Comparison of ENCODE assay signal across 20 cellular contexts in the genomic region with DNA sequence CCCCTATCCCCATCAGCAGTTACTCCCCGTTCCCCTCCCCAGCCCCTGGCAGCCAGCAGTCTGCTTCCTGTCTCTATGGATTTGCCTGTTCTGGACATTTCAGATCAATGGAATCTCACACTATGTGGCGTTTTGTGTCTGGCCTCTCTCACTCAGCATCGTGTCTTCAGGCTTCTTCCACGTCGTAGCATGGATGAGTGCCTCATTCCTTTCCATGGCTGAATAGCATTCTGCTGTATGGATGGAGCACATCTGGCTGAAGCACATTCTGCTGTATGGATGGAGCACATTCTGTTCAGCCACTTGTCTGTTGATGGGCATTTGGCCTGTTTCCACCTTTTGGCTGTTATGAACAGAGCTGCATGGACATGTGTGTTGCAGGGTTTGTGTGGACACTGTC. TPM values are rescaled to one million over a fixed set of nuclear protein-coding genes. Genes with fewer than 3 reads are reported as not detected.
DNase-seq lines count a peak whose midpoint lies in the region; ATAC-seq and TF ChIP-seq lines count a peak whose summit lies in the region.
"Had no signal": no experiment of that assay in that cellular context is flagged by ENCODE, and none has a peak within 500 bp of the region (broad histone marks: within the 10 kb centered on the region; RNA-seq: fewer than 3 reads in every experiment).

No MANE protein-coding gene starts in this region.

- TF ChIP-seq RAD21 in IMR-90 (IDR thresholded peaks at IDR 0.05; ENCODE audit: low read length), result no peak

- no peak for TF ChIP-seq POLR2A in IMR-90 (IDR thresholded peaks at IDR 0.05; ENCODE audit: low read depth, low read length)

- DNase-seq in EH (ENCODE audit: low read depth) (peak; percentile 4), IMR-90 (peak; percentile 31), fibroblast of the aortic adventitia (ENCODE audit: low read depth) (peak; percentile 15), Calu3 (no peak)
- DNase-seq: activated CD4-positive, alpha-beta T cell treated with anti-CD3 and anti-CD28 coated beads for 48 hours; activated T-cell treated with anti-CD3 and anti-CD28 coated beads, Interleukin-2, amount 50 U/mL, for 72 hours; foreskin keratinocyte; mucosa of descending colon; NCI-H1092; NCI-H187 treated with DMSO at 0.1 percent for 48 hours; NCI-H69; stimulated activated CD4-positive, alpha-beta T cell treated with anti-CD3 and anti-CD28 coated beads, Interleukin-1b, Interleukin-23, amount 100 ng/mL, for 48 hours; T-helper 2 cell had no signal

- ATAC-seq in IMR-90 (ENCODE audit: low read depth) (peak; percentile 32; the same call in 1 of the 2 replicates), HG02798 (IDR thresholded peaks at IDR 0.05; ENCODE audit: poor library complexity, unreplicated experiment) (no peak), GM21367 (IDR thresholded peaks at IDR 0.05; ENCODE audit: unreplicated experiment) (no peak)
- ATAC-seq: activated T-cell treated with anti-CD3 and anti-CD28 coated beads, Interleukin-2, amount 50 U/mL, for 72 hours; foreskin keratinocyte; mucosa of descending colon had no signal

- H3K4ac ChIP-seq in IMR-90 (ENCODE audit: low read depth, low read length), result no peak overlapping the region

- H3K4me1 ChIP-seq in IMR-90 (ENCODE audit: control insufficient read depth, insufficient read depth, low read length), result peaks cover 11% of the 10 kb centered on the region; the same call in 1 of the 2 replicates
- peaks cover 15% of the 10 kb centered on the region for H3K4me1 ChIP-seq in mesodermal cell (ENCODE audit: control insufficient read depth, insufficient read depth, low read length, poor library complexity, severe bottlenecking)
- H3K4me1 ChIP-seq: foreskin keratinocyte, prostate gland had no signal

- in situ Hi-C loops in IMR-90 (cut with MboI; ENCODE audit: low sequenced_read_pairs), result no loop called here

- 0 out of 2 replicates have a peak overlapping the region, but pooled peaks have one; percentile 31 for H3K23ac ChIP-seq in IMR-90 (ENCODE audit: low read depth, low read length)

- H3K79me1 ChIP-seq in IMR-90 (ENCODE audit: low read depth in 1 of 2, low read length in 2 of 2), result peaks cover 7 to 14% of the 10 kb centered on the region in 2 experiments; a peak in 3 of 4 replicates

- H3K27me3 ChIP-seq in IMR-90 (ENCODE audit: control insufficient read depth, insufficient read depth, low read length), result no peaks in the 10 kb centered on the region
- H3K27me3 ChIP-seq: foreskin keratinocyte, neutrophil had no signal

- WGBS in IMR-90 (ENCODE audit: extremely low coverage in 2 of 2, insufficient read length in 1 of 2), 2 experiments, result 24% methylated on average over 3 of the region's 5 CpGs; no CpG with 5 or more reads in 1 of the 2 experiments
- WGBS in mesodermal cell (ENCODE audit: insufficient coverage in 2 of 2), 2 experiments, result 68 to 90% methylated on average over 2 to 5 of the region's 5 CpGs

- no peak for TF ChIP-seq CTCF in IMR-90 (conservative IDR thresholded peaks at IDR 0.05; ENCODE audit: low read depth, low read length)
- TF ChIP-seq CTCF in fibroblast of the aortic adventitia (IDR thresholded peaks at IDR 0.05; ENCODE audit: insufficient read depth, low read length), result no peak
- no peak for TF ChIP-seq CTCF in Calu3 (IDR thresholded peaks at IDR 0.05; ENCODE audit: unreplicated experiment)

- H2BK15ac ChIP-seq in IMR-90 (ENCODE audit: low read depth, low read length), result no peak overlapping the region

- dilution Hi-C loops in IMR-90 (cut with HindIII; ENCODE audit: low sequenced_read_pairs, unreplicated experiment), result no loop called here

- no peak overlapping the region for H2BK5ac ChIP-seq in IMR-90 (ENCODE audit: low read depth, low read length, poor library complexity, severe bottlenecking)

- no peaks in the 10 kb centered on the region for H3K9me3 Mint-ChIP-seq in Calu3 (ENCODE audit: low read depth, unreplicated experiment)
- H3K9me3 Mint-ChIP-seq: activated naive CD4-positive, alpha-beta T cell treated with anti-CD3 and anti-CD28 coated beads, Interleukin-2, amount 50 U/mL, for 24 hours; activated T-cell treated with anti-CD3 and anti-CD28 coated beads, Interleukin-2, amount 50 U/mL, for 72 hours had no signal

- H3K56ac ChIP-seq in IMR-90 (ENCODE audit: extremely low read depth, insufficient read depth, low read length), result no peak overlapping the region

- no peak overlapping the region for H4K91ac ChIP-seq in IMR-90 (ENCODE audit: insufficient read depth, low read depth, low read length)

- H3K36me3 Mint-ChIP-seq in Calu3 (ENCODE audit: insufficient read depth, unreplicated experiment), result peaks cover 4% of the 10 kb centered on the region
- H3K36me3 Mint-ChIP-seq: activated naive CD4-positive, alpha-beta T cell treated with anti-CD3 and anti-CD28 coated beads, Interleukin-2, amount 50 U/mL, for 24 hours had no signal

- H3K36me3 ChIP-seq in IMR-90 (ENCODE audit: control insufficient read depth, insufficient read depth, low read length) (no peaks in the 10 kb centered on the region), mesodermal cell (ENCODE audit: control insufficient read depth, insufficient read depth, low read length) (no peaks in the 10 kb centered on the region)
- H3K36me3 ChIP-seq: neutrophil, prostate gland had no signal

- no peak overlapping the region for H2BK120ac ChIP-seq in IMR-90 (ENCODE audit: low read depth, low read length)

- BruUV-seq in IMR-90 (replicated peaks; lab: Mats Ljungman, UMichigan), result no TSS peak
- BruUV-seq in Calu3 (replicated peaks; lab: Mats Ljungman, UMichigan), result no TSS peak

- CTCF ChIA-PET in IMR-90 (lab: Yijun Ruan, JAX) (no interaction called here), Calu3 (lab: Charles Lee) (no interaction called here)

- H3K14ac ChIP-seq in IMR-90 (replicated peaks; ENCODE audit: low read depth, low read length), result 0 out of 2 replicates have a peak overlapping the region, but pooled peaks have one; percentile 25

- H3K9me1 ChIP-seq in IMR-90 (ENCODE audit: insufficient read depth, low read length), result peaks cover 3% of the 10 kb centered on the region; the same call in 1 of the 2 replicates

- no peak overlapping the region for H3K9ac ChIP-seq in IMR-90 (ENCODE audit: low read depth, low read length)

- H3K9me3 ChIP-seq in IMR-90 (ENCODE audit: control insufficient read depth, insufficient read depth, low read length), result no peaks in the 10 kb centered on the region
- H3K9me3 ChIP-seq in mesodermal cell (ENCODE audit: control insufficient read depth, low read length), result no peaks in the 10 kb centered on the region
- H3K9me3 ChIP-seq: mucosa of descending colon, neutrophil, prostate gland had no signal

- no peak overlapping the region for H2AK9ac ChIP-seq in IMR-90 (replicated peaks; ENCODE audit: low read depth, low read length, poor library complexity)

- H4K5ac ChIP-seq in IMR-90 (ENCODE audit: low read depth, low read length), result no peak overlapping the region

- no peaks in the 10 kb centered on the region for H3K4me1 Mint-ChIP-seq in Calu3 (ENCODE audit: low read depth, unreplicated experiment)

- H3K18ac ChIP-seq in IMR-90 (ENCODE audit: low read depth, low read length), result no peak overlapping the region

- no peak overlapping the region for H3K27ac Mint-ChIP-seq in Calu3 (ENCODE audit: unreplicated experiment)
- H3K27ac Mint-ChIP-seq: activated naive CD4-positive, alpha-beta T cell treated with anti-CD3 and anti-CD28 coated beads, Interleukin-2, amount 50 U/mL, for 24 hours; activated T-cell treated with anti-CD3 and anti-CD28 coated beads, Interleukin-2, amount 50 U/mL, for 72 hours had no signal

- intact Hi-C loops in IMR-90 (cut with micrococcal nuclease) (no loop called here), Calu3 (cut with micrococcal nuclease; ENCODE audit: unreplicated experiment) (no loop called here)

- POLR2A ChIA-PET in IMR-90 (lab: Charles Lee; ENCODE audit: unreplicated experiment), result no interaction called here

- H3K27ac ChIP-seq in IMR-90 (ENCODE audit: insufficient read depth, low read length), result no peak overlapping the region
- peak overlapping the region; percentile 6 for H3K27ac ChIP-seq in mesodermal cell (ENCODE audit: low read depth, low read length, severe bottlenecking)
- H3K27ac ChIP-seq: foreskin keratinocyte, HL-60, neutrophil, prostate gland had no signal

- H2AK5ac ChIP-seq in IMR-90 (ENCODE audit: low read depth, low read length), result no peak overlapping the region

- H3K4me3 Mint-ChIP-seq in Calu3 (ENCODE audit: low read depth, unreplicated experiment), result no peak overlapping the region
- H3K4me3 Mint-ChIP-seq: activated naive CD4-positive, alpha-beta T cell treated with anti-CD3 and anti-CD28 coated beads, Interleukin-2, amount 50 U/mL, for 24 hours; activated T-cell treated with anti-CD3 and anti-CD28 coated beads, Interleukin-2, amount 50 U/mL, for 72 hours had no signal

- no peak overlapping the region for H4K8ac ChIP-seq in IMR-90 (ENCODE audit: low read depth in 2 of 2, low read length in 2 of 2)

- H4K20me1 ChIP-seq in IMR-90 (ENCODE audit: insufficient read depth, low read length), result peaks cover 45% of the 10 kb centered on the region

- H2BK20ac ChIP-seq in IMR-90 (ENCODE audit: low read depth, low read length), result no peak overlapping the region

- H3K27me3 Mint-ChIP-seq in Calu3 (ENCODE audit: unreplicated experiment), result no peaks in the 10 kb centered on the region
- H3K27me3 Mint-ChIP-seq: activated naive CD4-positive, alpha-beta T cell treated with anti-CD3 and anti-CD28 coated beads, Interleukin-2, amount 50 U/mL, for 24 hours had no signal

- H3K4me2 ChIP-seq in IMR-90 (ENCODE audit: low read depth, low read length), result no peak overlapping the region

- H2AFZ ChIP-seq in IMR-90 (replicated peaks; ENCODE audit: low read length, poor library complexity), result no peak overlapping the region

- H3K4me3 ChIP-seq in IMR-90 (ENCODE audit: insufficient read depth, low read depth, low read length), result no peak overlapping the region
- no peak overlapping the region for H3K4me3 ChIP-seq in fibroblast of the aortic adventitia (ENCODE audit: low read depth, low read length)
- no peak overlapping the region for H3K4me3 ChIP-seq in mesodermal cell (ENCODE audit: extremely low read depth, insufficient read depth, low read length, poor library complexity, severe bottlenecking)
- H3K4me3 ChIP-seq: mucosa of descending colon, prostate gland had no signal

TF ChIP-seq in IMR-90, 13 proteins besides CTCF, POLR2A, EP300 and RAD21:
- no peak for TF ChIP-seq MAZ (IDR thresholded peaks at IDR 0.05; ENCODE audit: borderline replicate concordance, low read depth, low read length)
- TF ChIP-seq FOS (IDR thresholded peaks at IDR 0.05; ENCODE audit: low read depth, low read length), result no peak
- TF ChIP-seq BHLHE40 (IDR thresholded peaks at IDR 0.05; ENCODE audit: low read depth, low read length), result no peak

RNA-seq across cellular contexts. Expression of gene CRTC1, which starts 29.5 kb away (rescaled TPM):
- 0.18 and 0.28 TPM in 2 replicates for total RNA-seq in IMR-90 (2012; rRNA removed)
- 5.7 and 6.5 TPM in 2 replicates for polyA plus RNA-seq in IMR-90 (2012; rRNA removed)
- polyA plus RNA-seq in IMR-90 (2012; cell fraction: cytosol; rRNA removed), result 3.1 and 6.8 TPM in 2 replicates
- polyA plus RNA-seq in IMR-90 (2012; cell fraction: nucleus; rRNA removed; ENCODE audit: low replicate concordance), result 28.3 and 53.7 TPM in 2 replicates
- total RNA-seq in fibroblast of the aortic adventitia (ENCODE audit: low replicate concordance), result 1.1 and 2.4 TPM in 2 replicates
- 11.8 TPM for polyA plus RNA-seq in mesodermal cell (2013, experiment 1 of 2)
- polyA plus RNA-seq in mesodermal cell (2013, experiment 2 of 2), result 9.2 TPM
- 8.5 and 9.4 TPM in 2 replicates for total RNA-seq in Calu3 (2022)
